In genomic region chr4:8235686-8236085, GRCh38 we compare ENCODE assay signal across 17 cellular contexts. TPM values are rescaled to one million over a fixed set of nuclear protein-coding genes. Genes with fewer than 3 reads are reported as not detected.
DNase-seq lines count a peak whose midpoint lies in the region; ATAC-seq and TF ChIP-seq lines count a peak whose summit lies in the region.
"Had no signal": no experiment of that assay in that cellular context is flagged by ENCODE, and none has a peak within 500 bp of the region (broad histone marks: within the 10 kb centered on the region; RNA-seq: fewer than 3 reads in every experiment).

No MANE protein-coding gene starts in this region.

- H2AFZ ChIP-seq in OCI-LY1 (ENCODE audit: low read length) (no peak overlapping the region), osteoblast (ENCODE audit: low read length) (no peak overlapping the region)

- peak; percentile 26 for DNase-seq in activated naive CD8-positive, alpha-beta T cell treated with anti-CD3 and anti-CD28 coated beads, Interleukin-2, amount 10 ng/mL, durations not matched to agents 7 days and 5 days
- DNase-seq in activated naive CD8-positive, alpha-beta T cell treated with anti-CD3 and anti-CD28 coated beads for 36 hours, result no peak
- DNase-seq in osteoblast (ENCODE audit: insufficient read length, low spot score, missing footprints), result peak; percentile 82
- DNase-seq in posterior vena cava (ENCODE audit: low spot score), result no peak
- DNase-seq in SK-N-DZ (ENCODE audit: low spot score), result no peak
- DNase-seq in T-helper 2 cell treated with Interferon-gamma antibody and Interleukin-4, amounts not matched to agents 5 μg/mL and 100 μg/mL, for 36 hours (ENCODE audit: low spot score), result no peak
- DNase-seq: AML-193, DMS153, GDM1, GOT3, HFFc6 had no signal

- no peaks in the 10 kb centered on the region for H3F3A ChIP-seq in OCI-LY1 (ENCODE audit: insufficient read depth, low read length)

- ATAC-seq in activated naive CD8-positive, alpha-beta T cell treated with anti-CD3 and anti-CD28 coated beads, Interleukin-2, amount 10 ng/mL, durations not matched to agents 7 days and 5 days (ENCODE audit: low read depth), result no peak
- ATAC-seq: A549, HCT116 had no signal

- H3K4me3 ChIP-seq in OCI-LY1 (ENCODE audit: low read depth, low read length, poor library complexity, severe bottlenecking), result peak overlapping the region; percentile 19
- no peak overlapping the region for H3K4me3 ChIP-seq in osteoblast (ENCODE audit: insufficient read depth, low read length)
- H3K4me3 ChIP-seq: A549 had no signal

- H3K36me3 Mint-ChIP-seq in activated naive CD8-positive, alpha-beta T cell treated with anti-CD3 and anti-CD28 coated beads, Interleukin-2, amount 10 ng/mL, durations not matched to agents 7 days and 5 days, result no peaks in the 10 kb centered on the region
- no peaks in the 10 kb centered on the region for H3K36me3 Mint-ChIP-seq in activated naive CD8-positive, alpha-beta T cell treated with anti-CD3 and anti-CD28 coated beads for 36 hours
- H3K36me3 Mint-ChIP-seq in T-helper 2 cell treated with Interferon-gamma antibody and Interleukin-4, amounts not matched to agents 5 μg/mL and 100 μg/mL, for 36 hours (ENCODE audit: low read depth), result no peaks in the 10 kb centered on the region

- no peak for TF ChIP-seq CTCF in OCI-LY1 (IDR thresholded peaks at IDR 0.05; ENCODE audit: low read length)
- no peak for TF ChIP-seq CTCF in osteoblast (IDR thresholded peaks at IDR 0.05; ENCODE audit: extremely low read depth, low read depth, low read length)

- H3K4me2 ChIP-seq in OCI-LY1 (ENCODE audit: low read length) (peak overlapping the region; percentile 26; the same call in 1 of the 2 replicates), osteoblast (ENCODE audit: insufficient read depth, low read length) (no peak overlapping the region)
- H3K4me2 ChIP-seq: A549 had no signal

- H3K4me3 Mint-ChIP-seq in activated naive CD8-positive, alpha-beta T cell treated with anti-CD3 and anti-CD28 coated beads, Interleukin-2, amount 10 ng/mL, durations not matched to agents 7 days and 5 days, result no peak overlapping the region
- no peak overlapping the region for H3K4me3 Mint-ChIP-seq in activated naive CD8-positive, alpha-beta T cell treated with anti-CD3 and anti-CD28 coated beads for 36 hours
- H3K4me3 Mint-ChIP-seq in T-helper 2 cell treated with Interferon-gamma antibody and Interleukin-4, amounts not matched to agents 5 μg/mL and 100 μg/mL, for 36 hours, result no peak overlapping the region
- H3K4me3 Mint-ChIP-seq: CD14-positive monocyte; CD4-positive, alpha-beta memory T cell; HFFc6 had no signal

- H3K27me3 ChIP-seq in OCI-LY1 (ENCODE audit: insufficient read depth, low read length), result no peaks in the 10 kb centered on the region
- no peaks in the 10 kb centered on the region for H3K27me3 ChIP-seq in osteoblast (ENCODE audit: insufficient read depth, low read length)

- H3K4me1 ChIP-seq in OCI-LY1 (ENCODE audit: insufficient read depth, low read length, severe bottlenecking) (peaks cover 65% of the 10 kb centered on the region), osteoblast (ENCODE audit: insufficient read depth, low read length) (no peaks in the 10 kb centered on the region)

- POLR2A ChIA-PET in activated naive CD8-positive, alpha-beta T cell treated with anti-CD3 and anti-CD28 coated beads, Interleukin-2, amount 10 ng/mL, durations not matched to agents 7 days and 5 days (lab: Charles Lee), result no interaction called here

- H3K27me3 Mint-ChIP-seq in activated naive CD8-positive, alpha-beta T cell treated with anti-CD3 and anti-CD28 coated beads, Interleukin-2, amount 10 ng/mL, durations not matched to agents 7 days and 5 days, result no peaks in the 10 kb centered on the region
- H3K27me3 Mint-ChIP-seq in activated naive CD8-positive, alpha-beta T cell treated with anti-CD3 and anti-CD28 coated beads for 36 hours, result no peaks in the 10 kb centered on the region
- H3K27me3 Mint-ChIP-seq in T-helper 2 cell treated with Interferon-gamma antibody and Interleukin-4, amounts not matched to agents 5 μg/mL and 100 μg/mL, for 36 hours (ENCODE audit: low read depth), result no peaks in the 10 kb centered on the region
- H3K27me3 Mint-ChIP-seq: CD4-positive, alpha-beta memory T cell had no signal

- H3K27ac ChIP-seq in OCI-LY1 (ENCODE audit: low read depth, low read length, poor library complexity, severe bottlenecking) (peak overlapping the region; percentile 77), osteoblast (ENCODE audit: low read depth, low read length) (no peak overlapping the region)
- H3K27ac ChIP-seq: 22Rv1, A549 had no signal

- H3K9me3 Mint-ChIP-seq in activated naive CD8-positive, alpha-beta T cell treated with anti-CD3 and anti-CD28 coated beads, Interleukin-2, amount 10 ng/mL, durations not matched to agents 7 days and 5 days, result no peaks in the 10 kb centered on the region
- no peaks in the 10 kb centered on the region for H3K9me3 Mint-ChIP-seq in activated naive CD8-positive, alpha-beta T cell treated with anti-CD3 and anti-CD28 coated beads for 36 hours
- H3K9me3 Mint-ChIP-seq in T-helper 2 cell treated with Interferon-gamma antibody and Interleukin-4, amounts not matched to agents 5 μg/mL and 100 μg/mL, for 36 hours, result no peaks in the 10 kb centered on the region
- H3K9me3 Mint-ChIP-seq: CD4-positive, alpha-beta memory T cell; HFFc6 had no signal

- intact Hi-C loops in posterior vena cava (cut with DNase I), result loop anchor here in 1 of 2 donors (2.0 kb wide), 1 partner anchor 169 kb away; no protein-coding TSS in a partner anchor

- H3K36me3 ChIP-seq in OCI-LY1 (ENCODE audit: insufficient read depth, low read length), result peaks cover 90% of the 10 kb centered on the region
- H3K36me3 ChIP-seq in osteoblast (ENCODE audit: insufficient read depth, low read length), result peaks cover 14% of the 10 kb centered on the region

- no peaks in the 10 kb centered on the region for H4K20me1 ChIP-seq in OCI-LY1 (ENCODE audit: insufficient read depth, low read length)
- H4K20me1 ChIP-seq in osteoblast (ENCODE audit: insufficient read depth, low read length), result no peaks in the 10 kb centered on the region

- H3K9me2 ChIP-seq in OCI-LY1 (ENCODE audit: low read depth, low read length), result no peaks in the 10 kb centered on the region

- no peak overlapping the region for H3K9ac ChIP-seq in OCI-LY1 (ENCODE audit: low read length)

- peaks cover 6% of the 10 kb centered on the region for H3K79me2 ChIP-seq in OCI-LY1 (ENCODE audit: insufficient read depth, low read length)
- no peaks in the 10 kb centered on the region for H3K79me2 ChIP-seq in osteoblast (ENCODE audit: insufficient read depth, low read length)

- H3K27ac Mint-ChIP-seq in activated naive CD8-positive, alpha-beta T cell treated with anti-CD3 and anti-CD28 coated beads, Interleukin-2, amount 10 ng/mL, durations not matched to agents 7 days and 5 days, result no peak overlapping the region
- H3K27ac Mint-ChIP-seq in activated naive CD8-positive, alpha-beta T cell treated with anti-CD3 and anti-CD28 coated beads for 36 hours, result no peak overlapping the region
- no peak overlapping the region for H3K27ac Mint-ChIP-seq in T-helper 2 cell treated with Interferon-gamma antibody and Interleukin-4, amounts not matched to agents 5 μg/mL and 100 μg/mL, for 36 hours
- H3K27ac Mint-ChIP-seq: HFFc6 had no signal

- H3K4me1 Mint-ChIP-seq in activated naive CD8-positive, alpha-beta T cell treated with anti-CD3 and anti-CD28 coated beads, Interleukin-2, amount 10 ng/mL, durations not matched to agents 7 days and 5 days, result no peaks in the 10 kb centered on the region
- no peaks in the 10 kb centered on the region for H3K4me1 Mint-ChIP-seq in activated naive CD8-positive, alpha-beta T cell treated with anti-CD3 and anti-CD28 coated beads for 36 hours
- no peaks in the 10 kb centered on the region for H3K4me1 Mint-ChIP-seq in T-helper 2 cell treated with Interferon-gamma antibody and Interleukin-4, amounts not matched to agents 5 μg/mL and 100 μg/mL, for 36 hours (ENCODE audit: low read depth)

- no peaks in the 10 kb centered on the region for H3K9me3 ChIP-seq in OCI-LY1 (ENCODE audit: low read length)
- H3K9me3 ChIP-seq in osteoblast (ENCODE audit: low read depth, low read length), result no peaks in the 10 kb centered on the region
- H3K9me3 ChIP-seq: A549 had no signal

RNA-seq across cellular contexts. Expression of gene HTRA3, which starts 33.9 kb away (rescaled TPM):
- total RNA-seq in activated naive CD8-positive, alpha-beta T cell treated with anti-CD3 and anti-CD28 coated beads, Interleukin-2, amount 10 ng/mL, durations not matched to agents 7 days and 5 days, result not detected
- total RNA-seq in activated naive CD8-positive, alpha-beta T cell treated with anti-CD3 and anti-CD28 coated beads for 36 hours, result not detected
- total RNA-seq in osteoblast (4.0 and 11.5 TPM in 2 replicates), posterior vena cava (100 to 1,000 TPM in 1 of 2 donors, 10 to 100 TPM in 1; 14.9 to 104 TPM)
- polyA plus RNA-seq in SK-N-DZ (2014; cell fraction: cytosol; rRNA removed), result 4.2 and 4.8 TPM in 2 replicates
- polyA plus RNA-seq in SK-N-DZ (2014; cell fraction: nucleus; rRNA removed), result 2.0 and 3.1 TPM in 2 replicates
- total RNA-seq: CD4-positive, alpha-beta memory T cell had no signal
- polyA plus RNA-seq: CD14-positive monocyte; CD4-positive, alpha-beta memory T cell had no signal

RNA-seq across cellular contexts. Expression of gene SH3TC1, which starts 36.6 kb away (rescaled TPM):
- 10 to 100 TPM; 14.8 to 15.7 TPM for total RNA-seq in activated naive CD8-positive, alpha-beta T cell treated with anti-CD3 and anti-CD28 coated beads, Interleukin-2, amount 10 ng/mL, durations not matched to agents 7 days and 5 days
- 1 to 10 TPM; 7.8 to 8.8 TPM for total RNA-seq in activated naive CD8-positive, alpha-beta T cell treated with anti-CD3 and anti-CD28 coated beads for 36 hours
- total RNA-seq in osteoblast (3.5 and 3.6 TPM in 2 replicates), posterior vena cava (10 to 100 TPM; 36.6 to 45.1 TPM)
- 0.26 and 1.7 TPM in 2 replicates for polyA plus RNA-seq in SK-N-DZ (2014; cell fraction: cytosol; rRNA removed)
- polyA plus RNA-seq in SK-N-DZ (2014; cell fraction: nucleus; rRNA removed), result 0.84 and 3.0 TPM in 2 replicates

Comparison
In these comparisons a context has a peak if more than half of its experiments do, and no peak if none do; other contexts are left out.
1. DNase-seq: peak in activated naive CD8-positive, alpha-beta T cell treated with anti-CD3 and anti-CD28 coated beads, Interleukin-2, amount 10 ng/mL, durations not matched to agents 7 days and 5 days (single experiment) and osteoblast (single experiment); none in activated naive CD8-positive, alpha-beta T cell treated with anti-CD3 and anti-CD28 coated beads for 36 hours (single experiment), posterior vena cava (single experiment), SK-N-DZ (single experiment) and T-helper 2 cell treated with Interferon-gamma antibody and Interleukin-4, amounts not matched to agents 5 μg/mL and 100 μg/mL, for 36 hours (single experiment).